Comparison of ENCODE assay signal across 13 cellular contexts in genomic region chrX:13691845-13692334, GRCh38. TPM values are rescaled to one million over a fixed set of nuclear protein-coding genes. Genes with fewer than 3 reads are reported as not detected.
DNase-seq lines count a peak whose midpoint lies in the region; ATAC-seq and TF ChIP-seq lines count a peak whose summit lies in the region.
"Had no signal": no experiment of that assay in that cellular context is flagged by ENCODE, and none has a peak within 500 bp of the region (broad histone marks: within the 10 kb centered on the region; RNA-seq: fewer than 3 reads in every experiment).

No MANE protein-coding gene starts in this region.

- peaks cover 46% of the 10 kb centered on the region for H4K20me1 ChIP-seq in OCI-LY3 (ENCODE audit: insufficient read depth, low read length)

- peaks cover 7% of the 10 kb centered on the region for H3K36me3 Mint-ChIP-seq in activated CD8-positive, alpha-beta memory T cell treated with anti-CD3 and anti-CD28 coated beads, Interleukin-2, amount 10 ng/mL, durations not matched to agents 7 days and 5 days

- CTCF ChIA-PET in activated CD8-positive, alpha-beta memory T cell treated with anti-CD3 and anti-CD28 coated beads, Interleukin-2, amount 10 ng/mL, durations not matched to agents 7 days and 5 days (lab: Charles Lee) = interaction anchor here (0.7 to 1.5 kb wide), 6 partner anchors 17 to 186 kb away, joined by 3 to 4 read pairs (median 4); partner anchors contain the start of genes OFD1 and TRAPPC2

- H2AFZ ChIP-seq in OCI-LY3 (ENCODE audit: low read depth, low read length) = no peak overlapping the region

- H3K36me3 ChIP-seq in OCI-LY3 (replicated peaks; ENCODE audit: low read depth, low read length) (peaks cover 2% of the 10 kb centered on the region), subcutaneous abdominal adipose tissue (ENCODE audit: control insufficient read depth in 5 of 5, insufficient read depth in 5 of 5, low read length in 5 of 5) (no peaks in the 10 kb centered on the region)
- H3K36me3 ChIP-seq: Peyer's patch had no signal

- H3K9me3 Mint-ChIP-seq in activated CD8-positive, alpha-beta memory T cell treated with anti-CD3 and anti-CD28 coated beads, Interleukin-2, amount 10 ng/mL, durations not matched to agents 7 days and 5 days (ENCODE audit: low read depth) = no peaks in the 10 kb centered on the region
- H3K9me3 Mint-ChIP-seq: activated naive CD4-positive, alpha-beta T cell treated with anti-CD3 and anti-CD28 coated beads, Interleukin-2, amount 10 ng/mL, durations not matched to agents 7 days and 5 days had no signal

- peaks cover 61% of the 10 kb centered on the region for H3K4me1 Mint-ChIP-seq in activated CD8-positive, alpha-beta memory T cell treated with anti-CD3 and anti-CD28 coated beads, Interleukin-2, amount 10 ng/mL, durations not matched to agents 7 days and 5 days

- H3K9me3 ChIP-seq in OCI-LY3 (ENCODE audit: insufficient read depth, low read length) (no peaks in the 10 kb centered on the region), subcutaneous abdominal adipose tissue (ENCODE audit: control insufficient read depth in 5 of 5, low read length in 5 of 5) (no peaks in the 10 kb centered on the region)
- H3K9me3 ChIP-seq: Peyer's patch had no signal

- peak overlapping the region; percentile 54 for H3K27ac Mint-ChIP-seq in activated CD8-positive, alpha-beta memory T cell treated with anti-CD3 and anti-CD28 coated beads, Interleukin-2, amount 10 ng/mL, durations not matched to agents 7 days and 5 days
- H3K27ac Mint-ChIP-seq: activated naive CD4-positive, alpha-beta T cell treated with anti-CD3 and anti-CD28 coated beads, Interleukin-2, amount 10 ng/mL, durations not matched to agents 7 days and 5 days had no signal

- H3K4me1 ChIP-seq in OCI-LY3 (ENCODE audit: low read length) (peaks cover 63% of the 10 kb centered on the region), subcutaneous abdominal adipose tissue (ENCODE audit: control insufficient read depth in 5 of 5, insufficient read depth in 5 of 5, low read length in 5 of 5) (peaks cover 0 to 55% (median 38%) of the 10 kb centered on the region in 5 donors)

- TF ChIP-seq CTCF in OCI-LY3 (IDR thresholded peaks at IDR 0.05; ENCODE audit: low read depth, low read length) (no peak), omental fat pad (IDR thresholded peaks at IDR 0.05) (no peak)

- no peak overlapping the region for H3K27ac ChIP-seq in OCI-LY3 (ENCODE audit: low read length)
- peak overlapping the region; percentile 85 for H3K27ac ChIP-seq in epithelial cell of prostate
- peak overlapping the region; percentile 15 for H3K27ac ChIP-seq in subcutaneous abdominal adipose tissue (ENCODE audit: low read depth, low read length)
- H3K27ac ChIP-seq: WERI-Rb-1 had no signal

- H3K79me2 ChIP-seq in OCI-LY3 (ENCODE audit: low read length) = peaks cover 80% of the 10 kb centered on the region

- H3K9ac ChIP-seq in OCI-LY3 (ENCODE audit: low read length) (no peak overlapping the region), subcutaneous abdominal adipose tissue (ENCODE audit: low read length in 5 of 5) (no peak overlapping the region)

- no peak for ATAC-seq in activated CD8-positive, alpha-beta memory T cell treated with anti-CD3 and anti-CD28 coated beads, Interleukin-2, amount 10 ng/mL, durations not matched to agents 7 days and 5 days
- ATAC-seq in GM21367 (IDR thresholded peaks at IDR 0.05; ENCODE audit: unreplicated experiment) (no peak), omental fat pad (ENCODE audit: low FRiP score) (no peak)

- H3K27me3 ChIP-seq in OCI-LY3 (ENCODE audit: low read depth, low read length) (no peaks in the 10 kb centered on the region), subcutaneous abdominal adipose tissue (ENCODE audit: control insufficient read depth in 5 of 5, insufficient read depth in 4 of 5, low read length in 5 of 5) (peaks cover 0 to 17% (median 0%) of the 10 kb centered on the region in 5 donors)
- H3K27me3 ChIP-seq: Peyer's patch had no signal

- H3K4me2 ChIP-seq in OCI-LY3 (ENCODE audit: low read length) = 0 out of 2 replicates have a peak overlapping the region, but pooled peaks have one; percentile 2

- peak overlapping the region; percentile 49 for H3K4me3 Mint-ChIP-seq in activated CD8-positive, alpha-beta memory T cell treated with anti-CD3 and anti-CD28 coated beads, Interleukin-2, amount 10 ng/mL, durations not matched to agents 7 days and 5 days
- H3K4me3 Mint-ChIP-seq: activated naive CD4-positive, alpha-beta T cell treated with anti-CD3 and anti-CD28 coated beads, Interleukin-2, amount 10 ng/mL, durations not matched to agents 7 days and 5 days had no signal

- no peak overlapping the region for H3K4me3 ChIP-seq in OCI-LY3 (ENCODE audit: low read length)
- no peak overlapping the region for H3K4me3 ChIP-seq in subcutaneous abdominal adipose tissue (ENCODE audit: low read depth in 1 of 5, low read length in 5 of 5)

- H3K27me3 Mint-ChIP-seq in activated CD8-positive, alpha-beta memory T cell treated with anti-CD3 and anti-CD28 coated beads, Interleukin-2, amount 10 ng/mL, durations not matched to agents 7 days and 5 days = no peaks in the 10 kb centered on the region
- H3K27me3 Mint-ChIP-seq: activated naive CD4-positive, alpha-beta T cell treated with anti-CD3 and anti-CD28 coated beads, Interleukin-2, amount 10 ng/mL, durations not matched to agents 7 days and 5 days had no signal

- DNase-seq in activated CD8-positive, alpha-beta memory T cell treated with anti-CD3 and anti-CD28 coated beads, Interleukin-2, amount 10 ng/mL, durations not matched to agents 7 days and 5 days = no peak
- DNase-seq in activated CD8-positive, alpha-beta memory T cell treated with anti-CD3 and anti-CD28 coated beads, Interleukin-2, amount 50 U/mL, for 4 hours = no peak
- DNase-seq in epithelial cell of prostate (ENCODE audit: low read depth, low spot score) (no peak), NCI-H1105 treated with DMSO at 0.1 percent for 48 hours (lab: John Stamatoyannopoulos, UW) (no peak), omental fat pad (ENCODE audit: low spot score) (no peak)
- DNase-seq: activated naive CD4-positive, alpha-beta T cell treated with anti-CD3 and anti-CD28 coated beads, Interleukin-2, amount 10 ng/mL, durations not matched to agents 7 days and 5 days; NCI-H2107; Peyer's patch; stimulated activated naive CD4-positive, alpha-beta T cell treated with Interleukin-2 at 50 U/mL for 16 hours; WERI-Rb-1 had no signal

RNA-seq across cellular contexts. Expression of gene RAB9A, which starts 3.0 kb away (rescaled TPM):
- 10 to 100 TPM; 13.7 to 20.3 TPM for total RNA-seq in activated CD8-positive, alpha-beta memory T cell treated with anti-CD3 and anti-CD28 coated beads, Interleukin-2, amount 10 ng/mL, durations not matched to agents 7 days and 5 days
- total RNA-seq in omental fat pad = 10 to 100 TPM; 20.2 to 31.8 (median 29.8) TPM

RNA-seq across cellular contexts. Expression of gene TCEANC, which starts 38.9 kb away (rescaled TPM):
- 1 to 10 TPM; 4.7 to 5.1 TPM for total RNA-seq in activated CD8-positive, alpha-beta memory T cell treated with anti-CD3 and anti-CD28 coated beads, Interleukin-2, amount 10 ng/mL, durations not matched to agents 7 days and 5 days
- 1 to 10 TPM; 2.4 to 3.9 (median 3.6) TPM for total RNA-seq in omental fat pad

RNA-seq across cellular contexts. Expression of gene TRAPPC2, which starts 42.5 kb away (rescaled TPM):
- total RNA-seq in activated CD8-positive, alpha-beta memory T cell treated with anti-CD3 and anti-CD28 coated beads, Interleukin-2, amount 10 ng/mL, durations not matched to agents 7 days and 5 days = 10 to 100 TPM; 18.4 to 19.1 TPM
- 10 to 100 TPM in 1 of 4 donors, 1 to 10 TPM in 3; 6.6 to 13.1 (median 8.7) TPM for total RNA-seq in omental fat pad

RNA-seq across cellular contexts. Expression of gene OFD1, which starts 42.7 kb away (rescaled TPM):
- 10 to 100 TPM; 32.3 to 45.8 TPM for total RNA-seq in activated CD8-positive, alpha-beta memory T cell treated with anti-CD3 and anti-CD28 coated beads, Interleukin-2, amount 10 ng/mL, durations not matched to agents 7 days and 5 days
- total RNA-seq in omental fat pad = 10 to 100 TPM; 13.2 to 25.1 (median 17.1) TPM
